In the genomic region with DNA sequence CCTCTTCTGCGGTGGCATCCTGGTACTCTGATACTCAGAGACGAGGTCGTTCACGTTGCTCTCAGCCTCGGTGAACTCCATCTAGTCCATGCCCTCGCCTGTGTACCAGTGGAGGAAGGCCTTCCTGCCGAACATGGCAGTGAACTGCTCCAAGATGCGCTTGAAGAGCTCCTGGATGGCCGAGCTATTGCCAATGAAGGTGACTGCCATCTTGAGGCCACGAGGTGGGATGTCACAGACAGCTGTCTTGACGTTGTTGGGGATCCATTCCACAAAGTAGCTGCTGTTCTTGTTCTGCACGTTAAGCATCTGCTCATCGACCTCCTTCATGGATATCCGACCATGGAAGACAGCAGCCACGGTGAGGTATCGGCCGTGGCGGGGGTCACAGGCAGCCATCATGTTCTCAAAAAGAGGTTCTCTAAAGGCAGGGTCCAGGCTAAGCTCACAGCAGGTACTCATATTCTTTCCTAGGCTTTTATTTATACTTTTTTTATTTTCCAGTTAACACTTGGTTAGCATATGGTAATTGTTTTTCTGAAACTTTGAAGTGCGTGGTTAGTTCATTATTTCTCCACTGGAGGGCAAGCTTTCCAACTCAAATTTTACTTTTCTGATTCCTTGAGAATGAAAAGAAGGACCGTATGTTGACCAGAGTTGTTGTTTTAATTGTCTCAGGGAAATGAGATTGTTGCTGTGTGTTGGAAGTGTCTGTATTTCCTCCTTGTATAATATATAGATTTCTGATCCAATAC, we compare ENCODE assay signal across 1 cellular context.
TF ChIP-seq lines count a peak whose summit lies in the region.

No MANE protein-coding gene starts in this region.

TF ChIP-seq in K562, 482 proteins besides CTCF, POLR2A, EP300 and RAD21:
- TF ChIP-seq, protein P1, sequence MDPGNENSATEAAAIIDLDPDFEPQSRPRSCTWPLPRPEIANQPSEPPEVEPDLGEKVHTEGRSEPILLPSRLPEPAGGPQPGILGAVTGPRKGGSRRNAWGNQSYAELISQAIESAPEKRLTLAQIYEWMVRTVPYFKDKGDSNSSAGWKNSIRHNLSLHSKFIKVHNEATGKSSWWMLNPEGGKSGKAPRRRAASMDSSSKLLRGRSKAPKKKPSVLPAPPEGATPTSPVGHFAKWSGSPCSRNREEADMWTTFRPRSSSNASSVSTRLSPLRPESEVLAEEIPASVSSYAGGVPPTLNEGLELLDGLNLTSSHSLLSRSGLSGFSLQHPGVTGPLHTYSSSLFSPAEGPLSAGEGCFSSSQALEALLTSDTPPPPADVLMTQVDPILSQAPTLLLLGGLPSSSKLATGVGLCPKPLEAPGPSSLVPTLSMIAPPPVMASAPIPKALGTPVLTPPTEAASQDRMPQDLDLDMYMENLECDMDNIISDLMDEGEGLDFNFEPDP (CRISPR knock-in tag; IDR thresholded peaks at IDR 0.05) = no peak
- TF ChIP-seq MCM3 (IDR thresholded peaks at IDR 0.05) (no peak), SMARCA5 (IDR thresholded peaks at IDR 0.05) (no peak), ZNF589 (CRISPR knock-in tag; IDR thresholded peaks at IDR 0.05; ENCODE audit: low read depth) (no peak), ETV5 (CRISPR knock-in tag; IDR thresholded peaks at IDR 0.05; ENCODE audit: low read depth) (no peak), POLR2AphosphoS2 (IDR thresholded peaks at IDR 0.05; ENCODE audit: low read length) (no peak), HMG20A (CRISPR knock-in tag; conservative IDR thresholded peaks at IDR 0.05) (no peak), ILK (tag; IDR thresholded peaks at IDR 0.05; ENCODE audit: borderline replicate concordance, low read depth) (no peak), RCOR1 (IDR thresholded peaks at IDR 0.05; ENCODE audit: borderline replicate concordance in 1 of 2, low read depth in 2 of 2, low read length in 2 of 2) (no peak)
- TF ChIP-seq, protein P2, sequence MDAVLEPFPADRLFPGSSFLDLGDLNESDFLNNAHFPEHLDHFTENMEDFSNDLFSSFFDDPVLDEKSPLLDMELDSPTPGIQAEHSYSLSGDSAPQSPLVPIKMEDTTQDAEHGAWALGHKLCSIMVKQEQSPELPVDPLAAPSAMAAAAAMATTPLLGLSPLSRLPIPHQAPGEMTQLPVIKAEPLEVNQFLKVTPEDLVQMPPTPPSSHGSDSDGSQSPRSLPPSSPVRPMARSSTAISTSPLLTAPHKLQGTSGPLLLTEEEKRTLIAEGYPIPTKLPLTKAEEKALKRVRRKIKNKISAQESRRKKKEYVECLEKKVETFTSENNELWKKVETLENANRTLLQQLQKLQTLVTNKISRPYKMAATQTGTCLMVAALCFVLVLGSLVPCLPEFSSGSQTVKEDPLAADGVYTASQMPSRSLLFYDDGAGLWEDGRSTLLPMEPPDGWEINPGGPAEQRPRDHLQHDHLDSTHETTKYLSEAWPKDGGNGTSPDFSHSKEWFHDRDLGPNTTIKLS (IDR thresholded peaks at IDR 0.05; ENCODE audit: borderline replicate concordance, low read depth) = no peak
